ENCODE assay signal across 1 cellular context in the genomic region with DNA sequence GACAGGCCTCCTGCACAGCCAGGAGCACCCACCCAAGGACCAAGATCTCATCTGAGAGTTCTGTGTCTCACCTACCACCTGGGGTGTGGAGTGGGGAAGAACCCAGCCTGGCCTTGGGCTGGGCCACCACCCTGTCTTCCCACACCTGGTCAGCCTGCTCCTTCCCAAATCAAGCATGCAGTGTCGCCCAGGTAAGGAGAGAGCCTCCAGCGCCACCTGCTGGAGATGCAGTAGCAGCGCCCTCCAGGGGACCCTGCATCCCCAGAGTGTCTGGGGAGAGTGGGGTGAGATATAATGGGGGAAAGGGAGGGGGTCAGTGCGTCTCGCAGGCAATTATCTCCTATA.
TF ChIP-seq lines count a peak whose summit lies in the region.

No MANE protein-coding gene starts in this region.

TF ChIP-seq in IMR-90, 13 proteins besides CTCF, POLR2A, EP300 and RAD21:
- TF ChIP-seq, protein P1, sequence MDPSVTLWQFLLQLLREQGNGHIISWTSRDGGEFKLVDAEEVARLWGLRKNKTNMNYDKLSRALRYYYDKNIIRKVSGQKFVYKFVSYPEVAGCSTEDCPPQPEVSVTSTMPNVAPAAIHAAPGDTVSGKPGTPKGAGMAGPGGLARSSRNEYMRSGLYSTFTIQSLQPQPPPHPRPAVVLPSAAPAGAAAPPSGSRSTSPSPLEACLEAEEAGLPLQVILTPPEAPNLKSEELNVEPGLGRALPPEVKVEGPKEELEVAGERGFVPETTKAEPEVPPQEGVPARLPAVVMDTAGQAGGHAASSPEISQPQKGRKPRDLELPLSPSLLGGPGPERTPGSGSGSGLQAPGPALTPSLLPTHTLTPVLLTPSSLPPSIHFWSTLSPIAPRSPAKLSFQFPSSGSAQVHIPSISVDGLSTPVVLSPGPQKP (IDR thresholded peaks at IDR 0.05; ENCODE audit: borderline replicate concordance, low read depth, low read length): no peak
- TF ChIP-seq SMC3 (IDR thresholded peaks at IDR 0.05; ENCODE audit: low read depth, low read length): peak; percentile 67
